Comparison of ENCODE assay signal across 8 cellular contexts in the genomic region with DNA sequence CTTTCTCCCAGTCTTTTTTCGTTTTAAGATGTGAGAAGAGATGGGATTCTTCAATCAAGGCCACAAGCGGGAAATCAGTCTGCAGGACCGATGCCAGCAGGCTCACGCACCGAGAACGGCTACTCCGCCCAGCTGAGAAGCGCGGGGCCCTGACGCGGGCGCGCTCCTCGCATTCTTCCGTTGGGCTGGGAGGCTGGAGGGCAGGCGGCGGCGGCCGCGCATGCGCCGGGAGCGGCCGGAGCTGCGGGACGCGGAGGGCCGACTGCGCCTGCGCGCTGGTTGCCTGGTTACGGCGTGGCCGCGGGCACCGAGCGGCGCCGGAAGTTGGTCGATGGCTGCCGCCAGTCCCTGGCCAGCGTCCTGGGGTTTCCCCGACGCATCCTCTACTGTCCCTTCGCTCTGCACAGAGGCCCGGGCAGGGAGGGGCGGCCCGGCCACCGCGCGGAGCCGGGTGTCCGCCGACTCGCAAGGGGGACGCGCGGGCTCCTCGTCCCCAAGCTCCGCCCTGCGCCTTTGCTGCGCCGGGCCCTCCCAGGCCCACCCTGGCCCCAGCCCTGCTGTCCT. TPM values are rescaled to one million over a fixed set of nuclear protein-coding genes. Genes with fewer than 3 reads are reported as not detected.
DNase-seq lines count a peak whose midpoint lies in the region; ATAC-seq and TF ChIP-seq lines count a peak whose summit lies in the region.

No MANE protein-coding gene starts in this region.

- ATAC-seq in CD8-positive, alpha-beta T cell: peak; percentile 44
- ATAC-seq in GM19452 (IDR thresholded peaks at IDR 0.05; ENCODE audit: unreplicated experiment) (peak; percentile 50), HG03571 (IDR thresholded peaks at IDR 0.05; ENCODE audit: unreplicated experiment) (peak; percentile 47), lung (ENCODE audit: insufficient read depth, low FRiP score) (peak; percentile 37)
- peak; percentile 61 for ATAC-seq in activated CD8-positive, alpha-beta T cell treated with anti-CD3 and anti-CD28 coated beads for 36 hours

- H3K4me1 ChIP-seq in CD8-positive, alpha-beta T cell (ENCODE audit: insufficient read depth, low read length): peaks cover 29% of the 10 kb centered on the region
- H3K4me1 ChIP-seq in ectodermal cell (ENCODE audit: control insufficient read depth, insufficient read depth, low read length) (peaks cover 11% of the 10 kb centered on the region), lung (ENCODE audit: control insufficient read depth in 2 of 2, insufficient read depth in 2 of 2, low read length in 2 of 2) (peaks cover 0 to 5% of the 10 kb centered on the region in 2 donors)

- no peaks in the 10 kb centered on the region for H3K36me3 ChIP-seq in CD8-positive, alpha-beta T cell (ENCODE audit: insufficient read depth, low read length)
- H3K36me3 ChIP-seq in ectodermal cell (ENCODE audit: control insufficient read depth, insufficient read depth, low read length) (no peaks in the 10 kb centered on the region), lung (ENCODE audit: control insufficient read depth in 2 of 2, insufficient read depth in 2 of 2, low read length in 2 of 2) (no peaks in the 10 kb centered on the region)

- CTCF ChIA-PET in CD8-positive, alpha-beta T cell (lab: Charles Lee): interaction anchor here (0.9 to 8.9 kb wide), 5 partner anchors 55 to 174 kb away, joined by 3 to 181 read pairs (median 16); no protein-coding TSS in a partner anchor
- CTCF ChIA-PET in activated CD8-positive, alpha-beta T cell treated with anti-CD3 and anti-CD28 coated beads for 36 hours (lab: Charles Lee): interaction anchor here (0.6 to 8.8 kb wide), 10 partner anchors 44 to 247 kb away, joined by 3 to 93 read pairs (median 12); no protein-coding TSS in a partner anchor

- peak overlapping the region; percentile 97 for H3K4me3 ChIP-seq in CD8-positive, alpha-beta T cell (ENCODE audit: low read depth, low read length)
- peak overlapping the region; percentile 69 for H3K4me3 ChIP-seq in ectodermal cell (ENCODE audit: insufficient read depth, low read depth, low read length)
- peak overlapping the region; percentile 44 for H3K4me3 ChIP-seq in lung

- WGBS in ectodermal cell, 2 experiments: 1% methylated on average over 63 of the region's 63 CpGs
- 1% methylated on average over 50 to 63 of the region's 63 CpGs for WGBS in lung, 2 donors

- TF ChIP-seq CTCF in CD8-positive, alpha-beta T cell (IDR thresholded peaks at IDR 0.05): no peak
- TF ChIP-seq CTCF in activated CD8-positive, alpha-beta T cell treated with anti-CD3 and anti-CD28 coated beads for 36 hours (IDR thresholded peaks at IDR 0.05): no peak
- TF ChIP-seq CTCF in lung (IDR thresholded peaks at IDR 0.05; ENCODE audit: control extremely low read depth, extremely low read depth): no peak

- H3K9me3 ChIP-seq in CD8-positive, alpha-beta T cell (ENCODE audit: low read length): no peaks in the 10 kb centered on the region
- H3K9me3 ChIP-seq in ectodermal cell (ENCODE audit: control insufficient read depth, low read length) (no peaks in the 10 kb centered on the region), lung (ENCODE audit: control insufficient read depth in 2 of 2, insufficient read depth in 1 of 2, low read length in 1 of 2) (no peaks in the 10 kb centered on the region)

- peak overlapping the region; percentile 98 for H3K4me3 Mint-ChIP-seq in CD8-positive, alpha-beta T cell
- peak overlapping the region; percentile 87 for H3K4me3 Mint-ChIP-seq in activated CD8-positive, alpha-beta T cell treated with anti-CD3 and anti-CD28 coated beads for 36 hours

- no peaks in the 10 kb centered on the region for H3K27me3 ChIP-seq in CD8-positive, alpha-beta T cell (ENCODE audit: insufficient read depth, low read length)
- H3K27me3 ChIP-seq in ectodermal cell (ENCODE audit: control insufficient read depth, insufficient read depth, low read length, poor library complexity, severe bottlenecking): no peaks in the 10 kb centered on the region
- H3K27me3 ChIP-seq in lung (ENCODE audit: control insufficient read depth, insufficient read depth): no peaks in the 10 kb centered on the region

- intact Hi-C loops in CD8-positive, alpha-beta T cell (cut with DNase I, micrococcal nuclease): loop anchor here (1.0 to 5.0 kb wide), 15 partner anchors 44 to 969 kb away; partner anchors contain the start of genes DNLZ (in 2 of the 2), ENTR1 (in 2 of the 2), INPP5E (in 2 of the 2) and NOTCH1 (in 2 of the 2)
- intact Hi-C loops in activated CD8-positive, alpha-beta T cell treated with anti-CD3 and anti-CD28 coated beads for 36 hours (cut with micrococcal nuclease): loop anchor here (2.0 to 10.0 kb wide), 2 partner anchors 51 to 147 kb away; no protein-coding TSS in a partner anchor

- H3K27ac ChIP-seq in CD8-positive, alpha-beta T cell (ENCODE audit: low read depth, low read length): peak overlapping the region; percentile 97
- H3K27ac ChIP-seq in ectodermal cell (ENCODE audit: insufficient read depth, low read depth, low read length, poor library complexity, severe bottlenecking) (peak overlapping the region; percentile 100), lung (ENCODE audit: low read depth in 1 of 2, low read length in 1 of 2) (peak overlapping the region; percentile 93 to 99)

- peak; percentile 90 to 99 (median 96) for DNase-seq in CD8-positive, alpha-beta T cell
- DNase-seq in NCI-H82 (lab: John Stamatoyannopoulos, UW): peak; percentile 92
- peak; percentile 94 for DNase-seq in activated CD8-positive, alpha-beta T cell treated with anti-CD3 and anti-CD28 coated beads for 36 hours
- peak; percentile 90 for DNase-seq in lung (ENCODE audit: low spot score)
- peak; percentile 87 to 92 (median 91) for DNase-seq in stimulated activated CD4-positive, alpha-beta T cell treated with anti-CD3 and anti-CD28 coated beads, TNF-alpha, amount 100 ng/mL, for 24 hours (ENCODE audit: low read depth in 3 of 3)

- H3K27me3 Mint-ChIP-seq in CD8-positive, alpha-beta T cell (ENCODE audit: low read depth): no peaks in the 10 kb centered on the region
- H3K27me3 Mint-ChIP-seq in activated CD8-positive, alpha-beta T cell treated with anti-CD3 and anti-CD28 coated beads for 36 hours: peaks cover 1% of the 10 kb centered on the region

- POLR2A ChIA-PET in CD8-positive, alpha-beta T cell (lab: Charles Lee): interaction anchor here (0.9 to 2.0 kb wide), 5 partner anchors 14 to 509 kb away, joined by 3 to 8 read pairs (median 3); partner anchors contain the start of gene PAXX
- POLR2A ChIA-PET in activated CD8-positive, alpha-beta T cell treated with anti-CD3 and anti-CD28 coated beads for 36 hours (lab: Charles Lee): interaction anchor here (0.8 to 2.2 kb wide), 4 partner anchors 49 to 146 kb away, joined by 3 to 6 read pairs (median 4); partner anchors contain the start of gene NOTCH1

- H3K27ac Mint-ChIP-seq in CD8-positive, alpha-beta T cell: peak overlapping the region; percentile 99
- H3K27ac Mint-ChIP-seq in activated CD8-positive, alpha-beta T cell treated with anti-CD3 and anti-CD28 coated beads for 36 hours: peak overlapping the region; percentile 94

- peaks cover 34% of the 10 kb centered on the region for H3K4me1 Mint-ChIP-seq in CD8-positive, alpha-beta T cell (ENCODE audit: low read depth)
- peaks cover 28% of the 10 kb centered on the region for H3K4me1 Mint-ChIP-seq in activated CD8-positive, alpha-beta T cell treated with anti-CD3 and anti-CD28 coated beads for 36 hours (ENCODE audit: low read depth)

- no peaks in the 10 kb centered on the region for H3K9me3 Mint-ChIP-seq in CD8-positive, alpha-beta T cell
- no peaks in the 10 kb centered on the region for H3K9me3 Mint-ChIP-seq in activated CD8-positive, alpha-beta T cell treated with anti-CD3 and anti-CD28 coated beads for 36 hours

- peaks cover 19% of the 10 kb centered on the region for H3K36me3 Mint-ChIP-seq in CD8-positive, alpha-beta T cell
- peaks cover 18% of the 10 kb centered on the region for H3K36me3 Mint-ChIP-seq in activated CD8-positive, alpha-beta T cell treated with anti-CD3 and anti-CD28 coated beads for 36 hours (ENCODE audit: low read depth)

RNA-seq across cellular contexts. Expression of gene SEC16A, which starts 0.8 kb away (rescaled TPM):
- 10 to 100 TPM; 81.0 to 83.5 TPM for total RNA-seq in CD8-positive, alpha-beta T cell
- 10 to 100 TPM; 67.9 to 69.8 TPM for total RNA-seq in activated CD8-positive, alpha-beta T cell treated with anti-CD3 and anti-CD28 coated beads for 36 hours
- 42.6 TPM for polyA plus RNA-seq in ectodermal cell (2013, experiment 1 of 4)
- polyA plus RNA-seq in ectodermal cell (2013, experiment 2 of 4): 50.8 TPM
- 32.5 TPM for polyA plus RNA-seq in ectodermal cell (2013, experiment 3 of 4)
- polyA plus RNA-seq in ectodermal cell (2013, experiment 4 of 4): 40.2 TPM
- 10 to 100 TPM; 44.3 to 78.8 TPM for total RNA-seq in lung
- 10 to 100 TPM; 44.2 to 49.1 TPM for polyA plus RNA-seq in lung

RNA-seq across cellular contexts. Expression of gene INPP5E, which starts 44.0 kb away (rescaled TPM):
- 10 to 100 TPM; 11.4 to 12.7 TPM for total RNA-seq in CD8-positive, alpha-beta T cell
- total RNA-seq in activated CD8-positive, alpha-beta T cell treated with anti-CD3 and anti-CD28 coated beads for 36 hours: 10 to 100 TPM; 12.0 to 13.8 TPM
- polyA plus RNA-seq in ectodermal cell (2013, experiment 1 of 4): 22.8 TPM
- 19.1 TPM for polyA plus RNA-seq in ectodermal cell (2013, experiment 2 of 4)
- 20.5 TPM for polyA plus RNA-seq in ectodermal cell (2013, experiment 3 of 4)
- polyA plus RNA-seq in ectodermal cell (2013, experiment 4 of 4): 23.1 TPM
- 10 to 100 TPM in 1 of 2 donors, 1 to 10 TPM in 1; 8.4 to 18.4 TPM for total RNA-seq in lung
- polyA plus RNA-seq in lung: 1 to 10 TPM; 7.2 to 8.7 TPM

Comparison
In these comparisons a context has a peak if more than half of its experiments do, and no peak if none do; other contexts are left out.
1. Peak in every context shown above with its lines: DNase-seq, ATAC-seq, H3K4me3 ChIP-seq and H3K27ac ChIP-seq.
2. H3K4me3 ChIP-seq: peak in every context shown above with its lines; median percentile 97 in CD8-positive, alpha-beta T cell; 69 in ectodermal cell; 44 in lung.